27 cellular contexts compared by ENCODE assay signal in genomic region chr1:209570757-209571156, GRCh38. TPM values are rescaled to one million over a fixed set of nuclear protein-coding genes. Genes with fewer than 3 reads are reported as not detected.
"Had no signal": no experiment of that assay in that cellular context is flagged by ENCODE, and none has a peak within 500 bp of the region (broad histone marks: within the 10 kb centered on the region; RNA-seq: fewer than 3 reads in every experiment).

No MANE protein-coding gene starts in this region.

- H3K4me3 ChIP-seq: colonic mucosa, esophagus squamous epithelium, gastrocnemius medialis, heart right ventricle, left lung, lower lobe of right lung had no signal

- H3K27me3 ChIP-seq: colonic mucosa had no signal

- FAIRE-seq: endometrium, islet of Langerhans, keratinocyte had no signal

- ATAC-seq: effector memory CD8-positive, alpha-beta T cell; esophagus mucosa; gastrocnemius medialis; heart right ventricle; left cardiac atrium; left lung; left ventricle myocardium superior; lower lobe of right lung had no signal

- H3K4me1 ChIP-seq: colonic mucosa, gastrocnemius medialis, left lung, lower lobe of right lung had no signal

- H3K27ac ChIP-seq: colonic mucosa, epithelial cell of prostate, esophagus squamous epithelium, gastrocnemius medialis, heart right ventricle, left lung, lower lobe of right lung had no signal

- H3K9me3 ChIP-seq: colonic mucosa, esophagus squamous epithelium, gastrocnemius medialis, heart right ventricle, left lung, lower lobe of right lung had no signal

- DNase-seq: colonic mucosa; cortex of kidney; effector CD8-positive, alpha-beta T cell; effector memory CD8-positive, alpha-beta T cell; endodermal cell; erythroblast; esophagus squamous epithelium; foreskin fibroblast; foreskin melanocyte; gastrocnemius medialis; glutamatergic neuron; head of caudate nucleus; heart right ventricle; hippocampal formation; left cardiac atrium; left lung; left ventricle myocardium superior; lower lobe of right lung; mesenchymal stem cell had no signal

- H3K36me3 ChIP-seq: colonic mucosa, esophagus squamous epithelium, gastrocnemius medialis, heart right ventricle, left lung, lower lobe of right lung had no signal

RNA-seq across cellular contexts. Expression of gene CAMK1G, which starts 12.8 kb away (rescaled TPM):
- total RNA-seq: dermis microvascular lymphatic vessel endothelial cell, esophagus mucosa, left ventricle myocardium superior, lung microvascular endothelial cell, mesenteric fat pad had no signal
- polyA plus RNA-seq: heart right ventricle, keratinocyte had no signal
